In genomic region chr3:113218011-113218678, GRCh38 we compare ENCODE assay signal across 20 cellular contexts. TPM values are rescaled to one million over a fixed set of nuclear protein-coding genes. Genes with fewer than 3 reads are reported as not detected.
"Had no signal": no experiment of that assay in that cellular context is flagged by ENCODE, and none has a peak within 500 bp of the region (broad histone marks: within the 10 kb centered on the region; RNA-seq: fewer than 3 reads in every experiment).

No MANE protein-coding gene starts in this region.

- H3K27ac ChIP-seq: cardiac muscle cell, epithelial cell of prostate, thyroid gland, VCaP had no signal

- H3K9me3 ChIP-seq: thyroid gland had no signal

- H3K27me3 ChIP-seq: cardiac muscle cell, thyroid gland had no signal

- DNase-seq: activated CD4-positive, alpha-beta T cell treated with anti-CD3 and anti-CD28 coated beads, Interleukin-2, amount 10 ng/mL, durations not matched to agents 7 days and 5 days; activated CD4-positive, CD25-positive, alpha-beta regulatory T cell treated with anti-CD3 and anti-CD28 coated beads, Interleukin-2, amount 50 U/mL, for 72 hours; activated CD8-positive, alpha-beta memory T cell treated with anti-CD3 and anti-CD28 coated beads, Interleukin-2, amount 10 ng/mL, durations not matched to agents 7 days and 5 days; activated CD8-positive, alpha-beta T cell treated with anti-CD3 and anti-CD28 coated beads for 36 hours; activated effector memory CD4-positive, alpha-beta T cell treated with anti-CD3 and anti-CD28 coated beads, Interleukin-2, amount 50 U/mL, for 16 hours; activated naive CD4-positive, alpha-beta T cell treated with anti-CD3 and anti-CD28 coated beads, Interleukin-2, amount 10 ng/mL, durations not matched to agents 7 days and 5 days; activated T-cell treated with anti-CD3 and anti-CD28 coated beads for 4 hours; amygdala; cortex of kidney; foreskin fibroblast; glutamatergic neuron; hypothalamus; stimulated activated CD4-positive, alpha-beta T cell treated with anti-CD3 and anti-CD28 coated beads, Interleukin-12 subunit alpha, Interleukin-12 subunit beta, amount 100 ng/mL, for 4 hours; stimulated activated CD4-positive, alpha-beta T cell treated with anti-CD3 and anti-CD28 coated beads, Interleukin-4, amount 100 ng/mL, for 4 hours; stimulated activated naive CD8-positive, alpha-beta T cell treated with anti-CD3 and anti-CD28 coated beads, Interleukin-15, Interleukin-2, amounts not matched to agents 100 U/mL and 50 U/mL, for 24 hours; thyroid gland had no signal

- ATAC-seq: activated CD8-positive, alpha-beta memory T cell treated with anti-CD3 and anti-CD28 coated beads, Interleukin-2, amount 10 ng/mL, durations not matched to agents 7 days and 5 days; activated CD8-positive, alpha-beta T cell treated with anti-CD3 and anti-CD28 coated beads for 36 hours; natural killer cell treated with Interleukin-12 subunit alpha and Interleukin-12 subunit beta and Interleukin-15 and Interleukin-18, amount 100 ng/mL, for 72 hours; stimulated activated naive CD8-positive, alpha-beta T cell treated with anti-CD3 and anti-CD28 coated beads, Interleukin-15, Interleukin-2, amounts not matched to agents 100 U/mL and 50 U/mL, for 24 hours had no signal

- H3K36me3 ChIP-seq: cardiac muscle cell had no signal

- H3K4me3 ChIP-seq: cardiac muscle cell, thyroid gland had no signal

RNA-seq across cellular contexts. Expression of gene BOC, which starts 6.8 kb away (rescaled TPM):
- total RNA-seq: activated CD4-positive, alpha-beta T cell treated with anti-CD3 and anti-CD28 coated beads, Interleukin-2, amount 10 ng/mL, durations not matched to agents 7 days and 5 days; activated CD8-positive, alpha-beta memory T cell treated with anti-CD3 and anti-CD28 coated beads, Interleukin-2, amount 10 ng/mL, durations not matched to agents 7 days and 5 days had no signal
